ENCODE assay signal across 1 cellular context in genomic region chr5:76402251-76402879, GRCh38.
A peak's percentile ranks its signal among the peaks of the same experiment; 100 is the strongest.
TF ChIP-seq lines count a peak whose summit lies in the region.

No MANE protein-coding gene starts in this region.

TF ChIP-seq in K562, 482 proteins besides CTCF, POLR2A, EP300 and RAD21 (continued from another document and continues in another):
- TF ChIP-seq NKRF (IDR thresholded peaks at IDR 0.05; ENCODE audit: borderline replicate concordance) (no peak), ZNF707 (CRISPR knock-in tag; conservative IDR thresholded peaks at IDR 0.05) (no peak), ZNF175 (CRISPR knock-in tag; IDR thresholded peaks at IDR 0.05; ENCODE audit: low read depth) (0 out of 2 replicates have a peak, but pooled peaks have one; percentile 15), RCOR1 (IDR thresholded peaks at IDR 0.05; ENCODE audit: borderline replicate concordance in 1 of 2, low read depth in 2 of 2, low read length in 2 of 2) (no peak), ZNF133 (CRISPR knock-in tag; IDR thresholded peaks at IDR 0.05) (no peak), SMARCE1 (IDR thresholded peaks at IDR 0.05) (0 out of 2 replicates have a peak, but pooled peaks have one; percentile 64), IRF1 (CRISPR knock-in tag; IDR thresholded peaks at IDR 0.05; ENCODE audit: borderline replicate concordance) (no peak), NFRKB (IDR thresholded peaks at IDR 0.05; ENCODE audit: low read depth) (no peak), SREBF1 (IDR thresholded peaks at IDR 0.05; ENCODE audit: borderline replicate concordance, low read depth, low read length) (no peak), GABPB2 (CRISPR knock-in tag; conservative IDR thresholded peaks at IDR 0.05) (no peak), ZNF318 (IDR thresholded peaks at IDR 0.05; ENCODE audit: borderline replicate concordance in 1 of 2, low read depth in 1 of 2) (no peak), C11orf30 (IDR thresholded peaks at IDR 0.05; ENCODE audit: low read depth) (no peak), CREB5 (CRISPR knock-in tag; IDR thresholded peaks at IDR 0.05) (no peak), TCF3 (CRISPR knock-in tag; IDR thresholded peaks at IDR 0.05) (peak; percentile 58), ZKSCAN1 (IDR thresholded peaks at IDR 0.05; ENCODE audit: low read depth, low read length) (no peak), ATF4 (CRISPR knock-in tag; IDR thresholded peaks at IDR 0.05) (no peak), TCF7 (IDR thresholded peaks at IDR 0.05; ENCODE audit: borderline replicate concordance) (no peak), ARHGAP35 (IDR thresholded peaks at IDR 0.05; ENCODE audit: partially characterized antibody) (no peak), NELFE (IDR thresholded peaks at IDR 0.05; ENCODE audit: insufficient read depth, insufficient read length) (no peak), DMBX1 (CRISPR knock-in tag; IDR thresholded peaks at IDR 0.05; ENCODE audit: borderline replicate concordance) (no peak), ZNF3 (CRISPR knock-in tag; IDR thresholded peaks at IDR 0.05) (no peak), ZNF165 (CRISPR knock-in tag; IDR thresholded peaks at IDR 0.05; ENCODE audit: borderline replicate concordance) (no peak), MECOM (CRISPR knock-in tag; IDR thresholded peaks at IDR 0.05) (no peak), SLC30A9 (CRISPR knock-in tag; IDR thresholded peaks at IDR 0.05) (no peak), NR2F6 (CRISPR knock-in tag; IDR thresholded peaks at IDR 0.05) (no peak), MTA2 (IDR thresholded peaks at IDR 0.05; ENCODE audit: low read depth) (no peak), EZH2 (IDR thresholded peaks at IDR 0.05; ENCODE audit: borderline replicate concordance, low read depth, low read length) (no peak), ETS2 (tag; IDR thresholded peaks at IDR 0.05; ENCODE audit: borderline replicate concordance, poor library complexity, severe bottlenecking) (no peak), CEBPZ (IDR thresholded peaks at IDR 0.05; ENCODE audit: borderline replicate concordance, low read depth, low read length) (no peak), ZNF785 (CRISPR knock-in tag; IDR thresholded peaks at IDR 0.05) (no peak), BRD9 (IDR thresholded peaks at IDR 0.05; ENCODE audit: low read depth, partially characterized antibody) (no peak), PTTG1 (tag; IDR thresholded peaks at IDR 0.05; ENCODE audit: low read depth) (no peak), ARID2 (IDR thresholded peaks at IDR 0.05) (no peak), SMARCB1 (IDR thresholded peaks at IDR 0.05; ENCODE audit: insufficient read length, low read depth) (no peak), MBD2 (IDR thresholded peaks at IDR 0.05; ENCODE audit: borderline replicate concordance, low read depth) (no peak), FOXP1 (CRISPR knock-in tag; IDR thresholded peaks at IDR 0.05) (no peak), NCOA1 (IDR thresholded peaks at IDR 0.05; ENCODE audit: low read depth) (no peak; the same call in 1 of the 2 replicates), ZFPM2 (CRISPR knock-in tag; IDR thresholded peaks at IDR 0.05) (no peak), THAP7 (CRISPR knock-in tag; IDR thresholded peaks at IDR 0.05) (no peak), CTBP1 (IDR thresholded peaks at IDR 0.05; ENCODE audit: borderline replicate concordance) (peak; percentile 92), ZKSCAN3 (CRISPR knock-in tag; IDR thresholded peaks at IDR 0.05) (no peak), RNF219 (CRISPR knock-in tag; IDR thresholded peaks at IDR 0.05) (no peak), PCBP2 (IDR thresholded peaks at IDR 0.05; ENCODE audit: low read depth, low read length, poor library complexity, severe bottlenecking) (no peak)
